In the genomic region with DNA sequence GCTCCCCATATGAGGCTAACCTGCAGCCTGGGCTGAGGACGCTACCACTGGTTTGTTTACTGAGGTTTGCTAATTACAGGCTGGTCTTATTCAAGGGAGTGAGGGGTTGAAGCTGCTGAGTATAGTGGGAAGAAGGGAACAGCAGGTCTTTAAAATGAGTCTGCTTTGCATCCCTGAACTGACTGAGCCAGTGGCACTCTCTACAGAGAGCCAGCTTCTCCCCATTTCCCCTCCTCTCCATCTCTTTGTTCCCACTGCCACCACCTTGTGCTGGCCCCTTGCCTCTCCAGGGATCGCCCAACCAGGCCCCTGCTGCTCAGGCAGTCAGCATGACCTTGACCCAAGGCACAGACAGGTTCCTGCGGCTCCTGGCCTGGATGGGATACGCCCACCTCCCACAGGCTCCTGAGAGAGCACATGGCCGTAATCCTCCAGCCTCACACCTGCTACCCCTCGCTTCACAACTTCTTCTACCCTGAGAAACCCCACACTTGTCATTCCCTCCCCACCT, we compare ENCODE assay signal across 16 cellular contexts. TPM values are rescaled to one million over a fixed set of nuclear protein-coding genes. Genes with fewer than 3 reads are reported as not detected.
DNase-seq lines count a peak whose midpoint lies in the region; TF ChIP-seq lines count a peak whose summit lies in the region.
"Had no signal": no experiment of that assay in that cellular context is flagged by ENCODE, and none has a peak within 500 bp of the region (broad histone marks: within the 10 kb centered on the region; RNA-seq: fewer than 3 reads in every experiment).

No MANE protein-coding gene starts in this region.

- H3K4me1 ChIP-seq in endodermal cell (ENCODE audit: control insufficient read depth, insufficient read depth, low read length): peaks cover 15% of the 10 kb centered on the region
- H3K4me1 ChIP-seq in smooth muscle cell (ENCODE audit: low read depth): peaks cover 38% of the 10 kb centered on the region

- intact Hi-C loops in dorsolateral prefrontal cortex (cut with DNase I): loop anchor here in 1 of 2 donors (10.0 kb wide), 1 partner anchor 499 kb away; the partner anchor contains the start of gene XPR1

- H3K9ac ChIP-seq in endodermal cell (ENCODE audit: extremely low read depth, low read length, poor library complexity, severe bottlenecking) (no peak overlapping the region), smooth muscle cell (ENCODE audit: low read depth) (peak overlapping the region; percentile 6)

- H3K27ac ChIP-seq in endodermal cell (ENCODE audit: low read depth, low read length): peak overlapping the region; percentile 27
- H3K27ac ChIP-seq in smooth muscle cell (ENCODE audit: low read depth): peak overlapping the region; percentile 97
- no peak overlapping the region for H3K27ac ChIP-seq in dorsolateral prefrontal cortex
- H3K27ac ChIP-seq: body of pancreas, gastrocnemius medialis, SJCRH30, VCaP had no signal

- H3K9me3 Mint-ChIP-seq in T-helper 2 cell treated with Interferon-gamma antibody and Interleukin-4, amounts not matched to agents 5 μg/mL and 100 μg/mL, for 36 hours: no peaks in the 10 kb centered on the region
- H3K9me3 Mint-ChIP-seq in endodermal cell: no peaks in the 10 kb centered on the region
- H3K9me3 Mint-ChIP-seq: activated T-cell treated with anti-CD3 and anti-CD28 coated beads, Interleukin-2, amount 50 U/mL, for 72 hours had no signal

- H3K36me3 ChIP-seq in endodermal cell (ENCODE audit: control insufficient read depth, insufficient read depth, low read length) (no peaks in the 10 kb centered on the region), smooth muscle cell (ENCODE audit: low read depth) (no peaks in the 10 kb centered on the region)
- H3K36me3 ChIP-seq: gastrocnemius medialis, MG63, SJCRH30 had no signal

- H3K4me1 Mint-ChIP-seq in T-helper 2 cell treated with Interferon-gamma antibody and Interleukin-4, amounts not matched to agents 5 μg/mL and 100 μg/mL, for 36 hours (ENCODE audit: low read depth): peaks cover 52% of the 10 kb centered on the region
- peaks cover 41% of the 10 kb centered on the region for H3K4me1 Mint-ChIP-seq in endodermal cell

- H4K20me1 ChIP-seq in smooth muscle cell (ENCODE audit: low read depth): no peaks in the 10 kb centered on the region

- peak overlapping the region; percentile 66 for H3K4me3 Mint-ChIP-seq in T-helper 2 cell treated with Interferon-gamma antibody and Interleukin-4, amounts not matched to agents 5 μg/mL and 100 μg/mL, for 36 hours
- no peak overlapping the region for H3K4me3 Mint-ChIP-seq in endodermal cell

- H2AFZ ChIP-seq in smooth muscle cell (ENCODE audit: low read depth): no peak overlapping the region

- no peak overlapping the region for H3K4me2 ChIP-seq in smooth muscle cell

- H3K9me3 ChIP-seq in endodermal cell (ENCODE audit: control insufficient read depth, low read length) (no peaks in the 10 kb centered on the region), smooth muscle cell (replicated peaks; ENCODE audit: low read depth) (no peaks in the 10 kb centered on the region)
- H3K9me3 ChIP-seq: body of pancreas, gastrocnemius medialis, MG63, SJCRH30 had no signal

- H3K4me3 ChIP-seq in endodermal cell (ENCODE audit: low read length) (no peak overlapping the region), smooth muscle cell (no peak overlapping the region), dorsolateral prefrontal cortex (no peak overlapping the region)
- H3K4me3 ChIP-seq: body of pancreas, gastrocnemius medialis, MG63, SJCRH30 had no signal

- H3K79me2 ChIP-seq in smooth muscle cell (ENCODE audit: low read depth): no peaks in the 10 kb centered on the region

- 76 to 97% methylated on average over 3 to 6 of the region's 6 CpGs for WGBS in endodermal cell (ENCODE audit: insufficient coverage in 1 of 2, insufficient read length in 1 of 2), 2 experiments
- WGBS in smooth muscle cell (ENCODE audit: low lambda C conversion rate): 84% methylated on average over 6 of the region's 6 CpGs

- peak overlapping the region; percentile 22 for H3K27ac Mint-ChIP-seq in T-helper 2 cell treated with Interferon-gamma antibody and Interleukin-4, amounts not matched to agents 5 μg/mL and 100 μg/mL, for 36 hours
- peak overlapping the region; percentile 57 for H3K27ac Mint-ChIP-seq in endodermal cell
- H3K27ac Mint-ChIP-seq: activated T-cell treated with anti-CD3 and anti-CD28 coated beads, Interleukin-2, amount 50 U/mL, for 72 hours had no signal

- no peak for TF ChIP-seq CTCF in endodermal cell (conservative IDR thresholded peaks at IDR 0.05)
- TF ChIP-seq CTCF in smooth muscle cell (IDR thresholded peaks at IDR 0.05; ENCODE audit: borderline replicate concordance, insufficient read depth, poor library complexity, severe bottlenecking): no peak
- TF ChIP-seq CTCF in dorsolateral prefrontal cortex (IDR thresholded peaks at IDR 0.05 in 54 of 56, conservative IDR thresholded peaks at IDR 0.05 in 2 of 56; ENCODE audit: low read depth in 1 of 56, partially characterized antibody in 56 of 56): no peak

- H3K27me3 ChIP-seq in endodermal cell (ENCODE audit: control insufficient read depth, insufficient read depth, low read length, poor library complexity, severe bottlenecking) (peaks cover 9% of the 10 kb centered on the region), smooth muscle cell (ENCODE audit: low read depth) (no peaks in the 10 kb centered on the region), dorsolateral prefrontal cortex (no peaks in the 10 kb centered on the region)
- H3K27me3 ChIP-seq: body of pancreas, gastrocnemius medialis, MG63, SJCRH30 had no signal

- H3F3A ChIP-seq in smooth muscle cell (ENCODE audit: low read depth): peaks cover 3% of the 10 kb centered on the region

- no peaks in the 10 kb centered on the region for H3K36me3 Mint-ChIP-seq in T-helper 2 cell treated with Interferon-gamma antibody and Interleukin-4, amounts not matched to agents 5 μg/mL and 100 μg/mL, for 36 hours (ENCODE audit: low read depth)
- H3K36me3 Mint-ChIP-seq in endodermal cell (ENCODE audit: low read depth): no peaks in the 10 kb centered on the region

- DNase-seq in T-helper 2 cell treated with Interferon-gamma antibody and Interleukin-4, amounts not matched to agents 5 μg/mL and 100 μg/mL, for 36 hours (ENCODE audit: low spot score): no peak
- no peak for DNase-seq in T-helper 2 cell
- peak; percentile 95 for DNase-seq in NCI-H69 (lab: John Stamatoyannopoulos, UW)
- peak; percentile 87 for DNase-seq in endodermal cell
- no peak for DNase-seq in smooth muscle cell (lab: John Stamatoyannopoulos, UW; ENCODE audit: unreplicated experiment)
- no peak for DNase-seq in dorsolateral prefrontal cortex
- no peak for DNase-seq in stimulated activated CD4-positive, alpha-beta T cell treated with anti-CD3 and anti-CD28 coated beads, Interleukin-15, amount 100 ng/mL, for 24 hours
- no peak for DNase-seq in cerebellar cortex (ENCODE audit: low spot score)
- DNase-seq: activated T-cell treated with anti-CD3 and anti-CD28 coated beads, Interleukin-2, amount 50 U/mL, for 72 hours; body of pancreas; effector CD8-positive, alpha-beta T cell; MG63; NCI-H345; SJCRH30 had no signal

- no peaks in the 10 kb centered on the region for H3K27me3 Mint-ChIP-seq in T-helper 2 cell treated with Interferon-gamma antibody and Interleukin-4, amounts not matched to agents 5 μg/mL and 100 μg/mL, for 36 hours (ENCODE audit: low read depth)
- H3K27me3 Mint-ChIP-seq in endodermal cell (ENCODE audit: insufficient read depth): peaks cover 29% of the 10 kb centered on the region

RNA-seq across cellular contexts. Expression of gene IER5, which starts 45.0 kb away (rescaled TPM):
- 10 to 100 TPM; 13.2 to 21.2 TPM for total RNA-seq in endodermal cell
- 16.8 TPM for polyA plus RNA-seq in endodermal cell (2013, experiment 1 of 2)
- 18.5 TPM for polyA plus RNA-seq in endodermal cell (2013, experiment 2 of 2)
- 32.6 and 35.1 TPM in 2 replicates for total RNA-seq in smooth muscle cell
- polyA plus RNA-seq in smooth muscle cell: 39.9 and 56.2 TPM in 2 replicates
- 10 to 100 TPM in 118 of 120 experiments, 1 to 10 TPM in 2; 8.1 to 74.9 (median 17.6) TPM for total RNA-seq in dorsolateral prefrontal cortex

Comparison
In these comparisons a context has a peak if more than half of its experiments do, and no peak if none do; other contexts are left out.
1. DNase-seq: peak in NCI-H69 (single experiment) and endodermal cell (single experiment); none in T-helper 2 cell treated with Interferon-gamma antibody and Interleukin-4, amounts not matched to agents 5 μg/mL and 100 μg/mL, for 36 hours (single experiment), T-helper 2 cell (0 of 5), smooth muscle cell (single experiment), dorsolateral prefrontal cortex (0 of 10), stimulated activated CD4-positive, alpha-beta T cell treated with anti-CD3 and anti-CD28 coated beads, Interleukin-15, amount 100 ng/mL, for 24 hours (single experiment) and cerebellar cortex (single experiment).
2. H3K27ac ChIP-seq: peak in endodermal cell (single experiment) and smooth muscle cell (single experiment); none in dorsolateral prefrontal cortex (0 of 59).